Comparison of ENCODE assay signal across 1 cellular context in genomic region chr12:11134300-11134699, GRCh38.
TF ChIP-seq lines count a peak whose summit lies in the region.

Gene TAS2R30 (minus strand): TSS chr12:11134644. CDS start chr12:11134244, 400 bp downstream.

TF ChIP-seq in WTC11, 78 proteins besides CTCF, POLR2A, EP300 and RAD21 (continued from another document):
- TF ChIP-seq ARID4B (CRISPR knock-in tag; IDR thresholded peaks at IDR 0.05; ENCODE audit: borderline replicate concordance) = no peak
- no peak for TF ChIP-seq PREB (CRISPR knock-in tag; IDR thresholded peaks at IDR 0.05; ENCODE audit: borderline replicate concordance)
- no peak for TF ChIP-seq STAT6 (CRISPR knock-in tag; conservative IDR thresholded peaks at IDR 0.05; ENCODE audit: low read depth)
- no peak for TF ChIP-seq NR1H2 (CRISPR knock-in tag; IDR thresholded peaks at IDR 0.05)
- no peak for TF ChIP-seq GABPB1 (CRISPR knock-in tag; IDR thresholded peaks at IDR 0.05)
- TF ChIP-seq ZNF532 (CRISPR knock-in tag; IDR thresholded peaks at IDR 0.05; ENCODE audit: borderline replicate concordance) = no peak
- TF ChIP-seq E2F1 (CRISPR knock-in tag; IDR thresholded peaks at IDR 0.05) = no peak
- TF ChIP-seq TP53 (CRISPR knock-in tag; IDR thresholded peaks at IDR 0.05) = no peak
- no peak for TF ChIP-seq E2F4 (CRISPR knock-in tag; IDR thresholded peaks at IDR 0.05; ENCODE audit: borderline replicate concordance, low read depth)
